Comparison of ENCODE assay signal across 8 cellular contexts in genomic region chr10:68559872-68560200, GRCh38. TPM values are rescaled to one million over a fixed set of nuclear protein-coding genes. Genes with fewer than 3 reads are reported as not detected.
DNase-seq lines count a peak whose midpoint lies in the region; ATAC-seq and TF ChIP-seq lines count a peak whose summit lies in the region.

No MANE protein-coding gene starts in this region.

- no peak for TF ChIP-seq RAD21 in liver (IDR thresholded peaks at IDR 0.05)

- no peak overlapping the region for H3K27ac Mint-ChIP-seq in activated naive CD8-positive, alpha-beta T cell treated with anti-CD3 and anti-CD28 coated beads, Interleukin-2, amount 50 U/mL, for 24 hours

- H3K9me3 Mint-ChIP-seq in activated naive CD8-positive, alpha-beta T cell treated with anti-CD3 and anti-CD28 coated beads, Interleukin-2, amount 50 U/mL, for 24 hours = no peaks in the 10 kb centered on the region

- no peak for ATAC-seq in activated naive CD8-positive, alpha-beta T cell treated with anti-CD3 and anti-CD28 coated beads, Interleukin-2, amount 50 U/mL, for 24 hours
- ATAC-seq in HG02973 (IDR thresholded peaks at IDR 0.05; ENCODE audit: unreplicated experiment) = no peak
- no peak for ATAC-seq in HG03565 (IDR thresholded peaks at IDR 0.05; ENCODE audit: unreplicated experiment)

- peaks cover 57% of the 10 kb centered on the region for H3K27me3 Mint-ChIP-seq in activated naive CD8-positive, alpha-beta T cell treated with anti-CD3 and anti-CD28 coated beads, Interleukin-2, amount 50 U/mL, for 24 hours

- TF ChIP-seq POLR2A in transverse colon (IDR thresholded peaks at IDR 0.05) = no peak

- peak; percentile 4 for DNase-seq in activated naive CD4-positive, alpha-beta T cell treated with Interleukin-2 at 50 U/mL for 16 hours
- DNase-seq in activated naive CD4-positive, alpha-beta T cell treated with anti-CD3 and anti-CD28 coated beads, Interleukin-2, amount 50 U/mL, for 16 hours = no peak
- DNase-seq in activated naive CD8-positive, alpha-beta T cell treated with anti-CD3 and anti-CD28 coated beads, Interleukin-2, amount 50 U/mL, for 24 hours = peak; percentile 11
- DNase-seq in transverse colon = no peak
- DNase-seq in cortex of kidney (lab: John Stamatoyannopoulos, UW) = no peak

- H3K4me1 ChIP-seq in liver (ENCODE audit: control insufficient read depth in 4 of 4, insufficient read depth in 4 of 4, low read length in 3 of 4) = peaks cover 0 to 15% (median 9%) of the 10 kb centered on the region in 4 donors
- H3K4me1 ChIP-seq in transverse colon = peaks cover 0 to 18% (median 16%) of the 10 kb centered on the region in 4 donors

- peak overlapping the region; percentile 56 for H3K4me3 Mint-ChIP-seq in activated naive CD8-positive, alpha-beta T cell treated with anti-CD3 and anti-CD28 coated beads, Interleukin-2, amount 50 U/mL, for 24 hours

- no peak for TF ChIP-seq CTCF in liver (IDR thresholded peaks at IDR 0.05; ENCODE audit: low read depth, low read length, missing input control)
- TF ChIP-seq CTCF in transverse colon (IDR thresholded peaks at IDR 0.05) = no peak

- H3K27me3 ChIP-seq in liver (ENCODE audit: control insufficient read depth in 4 of 4, insufficient read depth in 4 of 4, low read length in 3 of 4) (no peaks in the 10 kb centered on the region), transverse colon (peaks cover 44% of the 10 kb centered on the region)

- H3K4me3 ChIP-seq in liver (ENCODE audit: low read depth in 1 of 3, low read length in 3 of 3) = peak overlapping the region; percentile 54 to 77 (median 56)
- H3K4me3 ChIP-seq in transverse colon = peak overlapping the region; percentile 49 to 80 (median 71)

- H3K36me3 Mint-ChIP-seq in activated naive CD8-positive, alpha-beta T cell treated with anti-CD3 and anti-CD28 coated beads, Interleukin-2, amount 50 U/mL, for 24 hours (ENCODE audit: low read depth) = no peaks in the 10 kb centered on the region

- peaks cover 16% of the 10 kb centered on the region for H3K4me1 Mint-ChIP-seq in activated naive CD8-positive, alpha-beta T cell treated with anti-CD3 and anti-CD28 coated beads, Interleukin-2, amount 50 U/mL, for 24 hours

- in situ Hi-C loops in transverse colon (cut with MboI; ENCODE audit: low pct_ligation_motif_present in 1 of 4, low pct_unique_long_range_greater_than_20kb in 1 of 4, low sequenced_read_pairs in 3 of 4) = loop anchor here in 2 of 4 donors (25.0 kb wide), 2 partner anchors 152 to 327 kb away; partner anchors contain the start of gene CCAR1 (in 1 of the 2)

- no peaks in the 10 kb centered on the region for H3K9me3 ChIP-seq in liver (ENCODE audit: control insufficient read depth in 4 of 4, low read length in 3 of 4)
- no peaks in the 10 kb centered on the region for H3K9me3 ChIP-seq in transverse colon

- no peak for TF ChIP-seq EP300 in transverse colon (IDR thresholded peaks at IDR 0.05; ENCODE audit: low read depth)

- 14% methylated on average over 6 of the region's 6 CpGs for WGBS in liver
- 0 to 18% methylated on average over 3 to 6 of the region's 6 CpGs for WGBS in transverse colon (ENCODE audit: low coverage in 1 of 2), 2 donors

- H3K27ac ChIP-seq in liver (ENCODE audit: low read depth in 1 of 2, low read length in 2 of 2) = no peak overlapping the region
- H3K27ac ChIP-seq in transverse colon = no peak overlapping the region

- H3K9ac ChIP-seq in liver (ENCODE audit: low read depth in 1 of 2, low read length in 2 of 2) = no peak overlapping the region

- H3K36me3 ChIP-seq in liver (ENCODE audit: control insufficient read depth in 4 of 4, insufficient read depth in 3 of 4, low read depth in 1 of 4, low read length in 3 of 4) = no peaks in the 10 kb centered on the region
- no peaks in the 10 kb centered on the region for H3K36me3 ChIP-seq in transverse colon

- intact Hi-C loops in transverse colon (cut with DNase I; ENCODE audit: low total_unique reads) = loop anchor here (5.0 kb wide), 1 partner anchor 42 kb away; no protein-coding TSS in a partner anchor

TF ChIP-seq in liver, 16 proteins besides CTCF, POLR2A, EP300 and RAD21:
- no peak for TF ChIP-seq JUND (IDR thresholded peaks at IDR 0.05)
- TF ChIP-seq FOXA2 (IDR thresholded peaks at IDR 0.05) = no peak
- TF ChIP-seq SP1 (IDR thresholded peaks at IDR 0.05) = no peak
- TF ChIP-seq MAX (IDR thresholded peaks at IDR 0.05) = no peak
- TF ChIP-seq FOXA1 (IDR thresholded peaks at IDR 0.05) = no peak
- no peak for TF ChIP-seq REST (IDR thresholded peaks at IDR 0.05)
- peak; percentile 41 for TF ChIP-seq NR2F2 (IDR thresholded peaks at IDR 0.05)
- TF ChIP-seq YY1 (IDR thresholded peaks at IDR 0.05) = no peak
- TF ChIP-seq TAF1 (conservative IDR thresholded peaks at IDR 0.05) = no peak
- no peak for TF ChIP-seq HNF4G (IDR thresholded peaks at IDR 0.05)
- TF ChIP-seq GABPA (IDR thresholded peaks at IDR 0.05 in 1 of 2, conservative IDR thresholded peaks at IDR 0.05 in 1 of 2) = no peak
- TF ChIP-seq RXRA (IDR thresholded peaks at IDR 0.05) = peak in 1 of 2 donors; percentile 6
- no peak for TF ChIP-seq ATF3 (IDR thresholded peaks at IDR 0.05)
- peak in 1 of 2 donors; percentile 1 for TF ChIP-seq HNF4A (conservative IDR thresholded peaks at IDR 0.05)
- no peak for TF ChIP-seq ZBTB33 (IDR thresholded peaks at IDR 0.05)
- TF ChIP-seq EGR1 (IDR thresholded peaks at IDR 0.05; ENCODE audit: low read depth in 2 of 2) = no peak

RNA-seq across cellular contexts. Expression of gene TET1, which starts 0.3 kb away (rescaled TPM):
- total RNA-seq in liver = 1 to 10 TPM; 1.2 to 2.1 TPM
- under 1 TPM; 0.06 to 0.33 TPM for polyA plus RNA-seq in liver
- 1 to 10 TPM; 1.5 to 3.3 (median 1.5) TPM for total RNA-seq in transverse colon

RNA-seq across cellular contexts. Expression of gene SLC25A16, which starts 32.5 kb away (rescaled TPM):
- total RNA-seq in liver (10 to 100 TPM in 1 of 2 donors, 1 to 10 TPM in 1; 8.4 to 34.7 TPM), transverse colon (10 to 100 TPM; 13.1 to 43.8 (median 20.8) TPM)
- 10 to 100 TPM; 10.9 to 14.3 TPM for polyA plus RNA-seq in liver

Comparison
In these comparisons a context has a peak if more than half of its experiments do, and no peak if none do; other contexts are left out.
1. DNase-seq: peak in activated naive CD4-positive, alpha-beta T cell treated with Interleukin-2 at 50 U/mL for 16 hours (single experiment) and activated naive CD8-positive, alpha-beta T cell treated with anti-CD3 and anti-CD28 coated beads, Interleukin-2, amount 50 U/mL, for 24 hours (single experiment); none in activated naive CD4-positive, alpha-beta T cell treated with anti-CD3 and anti-CD28 coated beads, Interleukin-2, amount 50 U/mL, for 16 hours (single experiment), transverse colon (single experiment) and cortex of kidney (single experiment).